Comparison of ENCODE assay signal across 26 cellular contexts in genomic region chr16:12985516-12985915, GRCh38.
"Had no signal": no experiment of that assay in that cellular context is flagged by ENCODE, and none has a peak within 500 bp of the region (broad histone marks: within the 10 kb centered on the region; RNA-seq: fewer than 3 reads in every experiment).

No MANE protein-coding gene starts in this region.

- H3K36me3 ChIP-seq: stomach, suprapubic skin, thoracic aorta, thyroid gland, tibial artery, tibial nerve, transverse colon, upper lobe of left lung, upper lobe of right lung, uterus, vagina had no signal

- H3K27ac ChIP-seq: stomach, suprapubic skin, testis, thoracic aorta, thyroid gland, tibial artery, tibial nerve, transverse colon, upper lobe of left lung, upper lobe of right lung, uterus, vagina had no signal

- H3K4me3 ChIP-seq: stomach, suprapubic skin, testis, thoracic aorta, thyroid gland, tibial artery, tibial nerve, transverse colon, upper lobe of left lung, upper lobe of right lung, uterus, vagina had no signal

- H3K9me3 ChIP-seq: suprapubic skin, testis, thyroid gland, transverse colon, upper lobe of right lung, uterus, vagina had no signal

- ATAC-seq: stimulated activated effector memory CD8-positive, alpha-beta T cell treated with anti-CD3 and anti-CD28 coated beads, Interleukin-12 subunit alpha, Interleukin-12 subunit beta, amount 100 ng/mL, for 72 hours; stimulated activated memory B cell treated with anti-CD40 and anti-IgM and Interleukin-4, amounts not matched to agents 10 μg/mL and 1 μg/mL and 100 μg/mL, for 72 hours; stimulated activated naive B cell treated with anti-CD40 and anti-IgM and Interleukin-4, amounts not matched to agents 10 μg/mL and 1 μg/mL and 100 μg/mL, for 72 hours; stimulated activated naive CD8-positive, alpha-beta T cell treated with anti-CD3 and anti-CD28 coated beads, Interleukin-15, amount 100 ng/mL, for 72 hours; stimulated activated naive CD8-positive, alpha-beta T cell treated with anti-CD3 and anti-CD28 coated beads, Interleukin-15, Interleukin-2, amounts not matched to agents 100 U/mL and 50 U/mL, for 24 hours; upper lobe of right lung had no signal

- DNase-seq: stimulated activated CD4-positive, alpha-beta T cell treated with anti-CD3 and anti-CD28 coated beads, Interleukin-2, amount 100 ng/mL, for 48 hours; stimulated activated CD4-positive, alpha-beta T cell treated with anti-CD3 and anti-CD28 coated beads, Interleukin-4, amount 100 ng/mL, for 1 hour; stimulated activated CD4-positive, alpha-beta T cell treated with anti-CD3 and anti-CD28 coated beads, Interleukin-4, amount 100 ng/mL, for 24 hours; stimulated activated CD4-positive, alpha-beta T cell treated with anti-CD3 and anti-CD28 coated beads, Interleukin-4, amount 100 ng/mL, for 4 hours; stimulated activated CD8-positive, alpha-beta memory T cell treated with anti-CD3 and anti-CD28 coated beads, Interleukin-4, amount 100 ng/mL, for 48 hours; stimulated activated naive B cell treated with anti-CD40 and anti-IgM and Interleukin-4, amounts not matched to agents 10 μg/mL and 1 μg/mL and 100 μg/mL, for 72 hours; stimulated activated naive CD4-positive, alpha-beta T cell; stimulated activated naive CD4-positive, alpha-beta T cell treated with Interleukin-2 at 50 U/mL for 16 hours; stimulated activated naive CD8-positive, alpha-beta T cell treated with anti-CD3 and anti-CD28 coated beads, Interleukin-15, amount 100 ng/mL, for 72 hours; stimulated activated naive CD8-positive, alpha-beta T cell treated with anti-CD3 and anti-CD28 coated beads, Interleukin-15, Interleukin-2, amounts not matched to agents 100 U/mL and 50 U/mL, for 24 hours; stomach; substantia nigra; testis; thyroid gland; tibial artery; transverse colon; trophoblast cell; upper lobe of left lung; upper lobe of right lung; uterus had no signal

- H3K4me1 ChIP-seq: stomach, suprapubic skin, testis, thyroid gland, tibial artery, tibial nerve, transverse colon, upper lobe of left lung, upper lobe of right lung, uterus, vagina had no signal

- H3K27me3 ChIP-seq: stomach, suprapubic skin, testis, thyroid gland, tibial artery, tibial nerve, transverse colon, upper lobe of left lung, upper lobe of right lung, uterus, vagina had no signal
